In the genomic region with DNA sequence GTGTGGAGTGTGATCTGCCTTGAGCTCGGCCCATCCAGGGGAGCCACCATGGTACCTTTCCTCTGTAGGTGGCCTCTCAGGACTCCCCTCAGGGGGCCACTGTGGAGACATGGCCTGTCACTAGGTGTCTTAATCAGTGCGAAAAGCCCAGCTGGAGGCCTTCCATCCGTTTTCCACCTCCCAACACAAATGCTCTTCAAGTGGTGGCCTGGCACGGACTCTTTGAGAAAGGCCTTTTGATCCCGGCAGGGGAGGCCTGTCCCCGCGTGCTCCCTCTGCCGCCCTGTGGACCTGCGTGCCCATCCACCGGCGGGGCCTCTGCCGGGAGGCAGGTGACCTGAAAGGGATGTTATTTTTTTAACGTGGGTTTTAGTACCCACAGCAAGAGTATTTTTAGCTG, we compare ENCODE assay signal across 16 cellular contexts.
DNase-seq lines count a peak whose midpoint lies in the region; ATAC-seq lines count a peak whose summit lies in the region.
"Had no signal": no experiment of that assay in that cellular context is flagged by ENCODE, and none has a peak within 500 bp of the region (broad histone marks: within the 10 kb centered on the region; RNA-seq: fewer than 3 reads in every experiment).

No MANE protein-coding gene starts in this region.

- DNase-seq in NCI-H345 (lab: John Stamatoyannopoulos, UW) (peak; percentile 2), NCI-H345 treated with DMSO at 0.1 percent for 48 hours (lab: John Stamatoyannopoulos, UW; ENCODE audit: unreplicated experiment) (no peak), NCI-H146 treated with DMSO at 0.1 percent for 48 hours (lab: John Stamatoyannopoulos, UW; ENCODE audit: unreplicated experiment) (peak; percentile 15), left ventricle myocardium superior (peak; percentile 67), NCI-H524 (lab: John Stamatoyannopoulos, UW) (no peak)
- DNase-seq in stimulated activated effector memory CD8-positive, alpha-beta T cell treated with anti-CD3 and anti-CD28 coated beads, Interleukin-12 subunit alpha, Interleukin-12 subunit beta, amount 100 ng/mL, for 72 hours (ENCODE audit: low spot score in 2 of 2) = no peak
- no peak for DNase-seq in effector CD4-positive, alpha-beta T cell
- DNase-seq: 8988T, COR-L47, NCI-H1436, NCI-H2081 treated with DMSO at 0.1 percent for 48 hours, NCI-H2227 treated with DMSO at 0.1 percent for 48 hours, NCI-H748 treated with DMSO at 0.1 percent for 48 hours, PC-3 had no signal

- ATAC-seq in left ventricle myocardium superior (peak; percentile 67), GM18520 (IDR thresholded peaks at IDR 0.05; ENCODE audit: unreplicated experiment) (no peak)
- no peak for ATAC-seq in stimulated activated effector memory CD8-positive, alpha-beta T cell treated with anti-CD3 and anti-CD28 coated beads, Interleukin-12 subunit alpha, Interleukin-12 subunit beta, amount 100 ng/mL, for 72 hours
- ATAC-seq: HCT116, PC-3 had no signal

- H3K4me3 Mint-ChIP-seq in stimulated activated effector memory CD8-positive, alpha-beta T cell treated with anti-CD3 and anti-CD28 coated beads, Interleukin-12 subunit alpha, Interleukin-12 subunit beta, amount 100 ng/mL, for 72 hours = no peak overlapping the region

- intact Hi-C loops in left ventricle myocardium superior (cut with micrococcal nuclease) = no loop called here

- H3K4me1 Mint-ChIP-seq in stimulated activated effector memory CD8-positive, alpha-beta T cell treated with anti-CD3 and anti-CD28 coated beads, Interleukin-12 subunit alpha, Interleukin-12 subunit beta, amount 100 ng/mL, for 72 hours = peaks cover 22% of the 10 kb centered on the region

- H3K9me3 Mint-ChIP-seq in stimulated activated effector memory CD8-positive, alpha-beta T cell treated with anti-CD3 and anti-CD28 coated beads, Interleukin-12 subunit alpha, Interleukin-12 subunit beta, amount 100 ng/mL, for 72 hours = no peaks in the 10 kb centered on the region

- H3K27ac Mint-ChIP-seq in stimulated activated effector memory CD8-positive, alpha-beta T cell treated with anti-CD3 and anti-CD28 coated beads, Interleukin-12 subunit alpha, Interleukin-12 subunit beta, amount 100 ng/mL, for 72 hours = peak overlapping the region; percentile 89

- peaks cover 17% of the 10 kb centered on the region for H3K36me3 Mint-ChIP-seq in stimulated activated effector memory CD8-positive, alpha-beta T cell treated with anti-CD3 and anti-CD28 coated beads, Interleukin-12 subunit alpha, Interleukin-12 subunit beta, amount 100 ng/mL, for 72 hours

Comparison
In these comparisons a context has a peak if more than half of its experiments do, and no peak if none do; other contexts are left out.
1. DNase-seq: peak in NCI-H345 (single experiment), NCI-H146 treated with DMSO at 0.1 percent for 48 hours (single experiment) and left ventricle myocardium superior (single experiment); none in NCI-H345 treated with DMSO at 0.1 percent for 48 hours (single experiment), stimulated activated effector memory CD8-positive, alpha-beta T cell treated with anti-CD3 and anti-CD28 coated beads, Interleukin-12 subunit alpha, Interleukin-12 subunit beta, amount 100 ng/mL, for 72 hours (0 of 2), NCI-H524 (0 of 2) and effector CD4-positive, alpha-beta T cell (single experiment).